In genomic region chr9:131575946-131576853, GRCh38 we compare ENCODE assay signal across 21 cellular contexts. TPM values are rescaled to one million over a fixed set of nuclear protein-coding genes. Genes with fewer than 3 reads are reported as not detected.
"Had no signal": no experiment of that assay in that cellular context is flagged by ENCODE, and none has a peak within 500 bp of the region (broad histone marks: within the 10 kb centered on the region; RNA-seq: fewer than 3 reads in every experiment).

No MANE protein-coding gene starts in this region.

- H3K4me3 Mint-ChIP-seq: activated naive CD8-positive, alpha-beta T cell treated with anti-CD3 and anti-CD28 coated beads for 36 hours; central memory CD8-positive, alpha-beta T cell; neural progenitor cell; WTC11 had no signal

- H3K27me3 Mint-ChIP-seq: activated naive CD8-positive, alpha-beta T cell treated with anti-CD3 and anti-CD28 coated beads for 36 hours; central memory CD8-positive, alpha-beta T cell; naive thymus-derived CD8-positive, alpha-beta T cell had no signal

- H3K4me1 Mint-ChIP-seq: neural progenitor cell, WTC11 had no signal

- ATAC-seq: gastrocnemius medialis; left lobe of liver; lower lobe of right lung; naive thymus-derived CD8-positive, alpha-beta T cell; psoas muscle; WTC11 had no signal

- H3K27ac Mint-ChIP-seq: neural progenitor cell, WTC11 had no signal

- H3K9me3 Mint-ChIP-seq: activated naive CD8-positive, alpha-beta T cell treated with anti-CD3 and anti-CD28 coated beads for 36 hours; central memory CD8-positive, alpha-beta T cell; naive thymus-derived CD8-positive, alpha-beta T cell; neural progenitor cell; WTC11 had no signal

- DNase-seq: activated naive CD8-positive, alpha-beta T cell treated with anti-CD3 and anti-CD28 coated beads for 36 hours; activated T-cell treated with anti-CD3 and anti-CD28 coated beads, Interleukin-2, amount 50 U/mL, for 1 hour; amniotic stem cell; dorsolateral prefrontal cortex; esophagus squamous epithelium; gastrocnemius medialis; head of caudate nucleus; lower lobe of right lung; naive thymus-derived CD8-positive, alpha-beta T cell; ovary; psoas muscle; right cardiac atrium; stimulated activated CD4-positive, alpha-beta T cell treated with anti-CD3 and anti-CD28 coated beads, Interleukin-4, amount 100 ng/mL, for 4 hours; stomach; transverse colon had no signal

RNA-seq across cellular contexts. Expression of gene PRRT1B, which starts 30.9 kb away (rescaled TPM):
- total RNA-seq: activated naive CD8-positive, alpha-beta T cell treated with anti-CD3 and anti-CD28 coated beads for 36 hours; esophagus squamous epithelium; gastrocnemius medialis; naive thymus-derived CD8-positive, alpha-beta T cell; psoas muscle; right cardiac atrium; temporal lobe had no signal
- polyA plus RNA-seq: keratinocyte; naive thymus-derived CD8-positive, alpha-beta T cell; ovary; psoas muscle; right cardiac atrium had no signal
